28 cellular contexts compared by ENCODE assay signal in genomic region chr12:5192727-5193126, GRCh38.
"Had no signal": no experiment of that assay in that cellular context is flagged by ENCODE, and none has a peak within 500 bp of the region (broad histone marks: within the 10 kb centered on the region; RNA-seq: fewer than 3 reads in every experiment).

No MANE protein-coding gene starts in this region.

- H3K36me3 ChIP-seq: ascending aorta, breast epithelium, cardiac muscle cell, colonic mucosa, esophagus squamous epithelium, gastroesophageal sphincter, heart right ventricle had no signal

- DNase-seq: activated CD4-positive, alpha-beta memory T cell treated with anti-CD3 and anti-CD28 coated beads, Interleukin-2, amount 10 ng/mL, durations not matched to agents 7 days and 5 days; activated CD4-positive, alpha-beta T cell treated with anti-CD3 and anti-CD28 coated beads for 36 hours; activated CD4-positive, alpha-beta T cell treated with anti-CD3 and anti-CD28 coated beads, Interleukin-2, amount 10 ng/mL, durations not matched to agents 24 days and 14 days; activated CD4-positive, CD25-positive, alpha-beta regulatory T cell; activated CD4-positive, CD25-positive, alpha-beta regulatory T cell treated with anti-CD3 and anti-CD28 coated beads, Interleukin-2, amount 50 U/mL, for 72 hours; activated CD8-positive, alpha-beta memory T cell treated with anti-CD3 and anti-CD28 coated beads, Interleukin-2, amount 50 U/mL, for 48 hours; activated gamma-delta T cell; activated naive CD4-positive, alpha-beta T cell; activated naive CD4-positive, alpha-beta T cell treated with anti-CD3 and anti-CD28 coated beads, Interleukin-2, amount 10 ng/mL, durations not matched to agents 7 days and 5 days; activated naive CD8-positive, alpha-beta T cell treated with anti-CD3 and anti-CD28 coated beads, Interleukin-2, amount 10 ng/mL, durations not matched to agents 7 days and 5 days; activated T-cell treated with anti-CD3 and anti-CD28 coated beads for 4 hours; activated T-cell treated with anti-CD3 and anti-CD28 coated beads, Interleukin-2, amount 50 U/mL, for 24 hours; activated T-cell treated with anti-CD3 and anti-CD28 coated beads, Interleukin-2, amount 50 U/mL, for 72 hours; central memory CD4-positive, alpha-beta T cell; cerebellar nuclear complex; colonic mucosa; effector CD8-positive, alpha-beta T cell; esophagus squamous epithelium; heart right ventricle; T-helper 2 cell had no signal

- H3K4me3 ChIP-seq: ascending aorta, breast epithelium, cardiac muscle cell, colonic mucosa, esophagus squamous epithelium, gastroesophageal sphincter, heart right ventricle had no signal

- H3K27ac ChIP-seq: ascending aorta, breast epithelium, cardiac muscle cell, colonic mucosa, epithelial cell of prostate, esophagus squamous epithelium, gastroesophageal sphincter, heart right ventricle had no signal

- H3K9me3 ChIP-seq: ascending aorta, breast epithelium, colonic mucosa, esophagus squamous epithelium, gastroesophageal sphincter, heart right ventricle had no signal

- ATAC-seq: activated CD4-positive, alpha-beta T cell treated with anti-CD3 and anti-CD28 coated beads for 36 hours; activated naive CD4-positive, alpha-beta T cell treated with anti-CD3 and anti-CD28 coated beads, Interleukin-2, amount 50 U/mL, for 72 hours; activated T-cell treated with anti-CD3 and anti-CD28 coated beads, Interleukin-2, amount 50 U/mL, for 72 hours; gastroesophageal sphincter; heart right ventricle had no signal

- H3K4me1 ChIP-seq: ascending aorta, breast epithelium, colonic mucosa, esophagus squamous epithelium, gastroesophageal sphincter, heart right ventricle had no signal

- H3K27me3 ChIP-seq: ascending aorta, breast epithelium, cardiac muscle cell, colonic mucosa, esophagus squamous epithelium had no signal

- FAIRE-seq: endometrium, endothelial cell of umbilical vein had no signal
